8 cellular contexts compared by ENCODE assay signal in the genomic region with DNA sequence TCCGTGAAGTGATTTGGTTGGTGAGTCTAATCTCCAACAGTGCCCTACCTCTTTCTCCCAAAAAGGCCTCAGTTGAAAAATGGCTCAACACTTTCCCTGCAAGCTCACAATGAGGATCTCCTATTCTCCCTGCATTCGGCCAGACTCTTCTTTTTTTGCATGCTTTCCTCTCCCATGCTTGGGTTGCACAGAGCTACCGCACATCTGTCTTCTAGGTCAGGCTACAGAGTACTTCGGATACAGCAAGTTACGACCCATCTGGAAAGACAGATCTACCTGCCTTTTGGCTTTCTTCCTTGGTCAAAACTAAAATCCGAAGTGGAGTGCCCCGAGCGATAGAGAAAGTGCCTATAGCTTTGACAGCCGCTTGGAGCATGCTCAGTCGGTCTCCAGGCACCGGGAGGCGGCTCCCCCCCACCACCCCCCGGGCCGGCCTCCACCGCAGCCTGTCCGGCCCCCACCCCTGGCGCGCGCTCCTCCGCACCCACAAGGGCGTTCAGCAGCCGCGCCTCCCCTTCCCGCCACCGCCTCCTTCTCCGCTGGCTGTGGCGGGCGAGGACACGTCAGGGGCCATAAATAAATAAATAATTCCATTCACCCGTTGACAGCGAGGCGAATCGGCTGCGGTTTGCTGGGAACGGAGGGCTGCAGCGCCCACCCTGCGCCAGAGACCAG. TPM values are rescaled to one million over a fixed set of nuclear protein-coding genes. Genes with fewer than 3 reads are reported as not detected.
A peak's percentile ranks its signal among the peaks of the same experiment; 100 is the strongest.
DNase-seq lines count a peak whose midpoint lies in the region; ATAC-seq, FAIRE-seq and TF ChIP-seq lines count a peak whose summit lies in the region.

A gene with protein sequence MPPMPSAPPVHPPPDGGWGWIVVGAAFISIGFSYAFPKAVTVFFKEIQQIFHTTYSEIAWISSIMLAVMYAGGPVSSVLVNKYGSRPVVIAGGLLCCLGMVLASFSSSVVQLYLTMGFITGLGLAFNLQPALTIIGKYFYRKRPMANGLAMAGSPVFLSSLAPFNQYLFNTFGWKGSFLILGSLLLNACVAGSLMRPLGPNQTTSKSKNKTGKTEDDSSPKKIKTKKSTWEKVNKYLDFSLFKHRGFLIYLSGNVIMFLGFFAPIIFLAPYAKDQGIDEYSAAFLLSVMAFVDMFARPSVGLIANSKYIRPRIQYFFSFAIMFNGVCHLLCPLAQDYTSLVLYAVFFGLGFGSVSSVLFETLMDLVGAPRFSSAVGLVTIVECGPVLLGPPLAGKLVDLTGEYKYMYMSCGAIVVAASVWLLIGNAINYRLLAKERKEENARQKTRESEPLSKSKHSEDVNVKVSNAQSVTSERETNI (plus strand): TSS at position 473 of the 675 bp plus-strand sequence. CDS start 108,773 bp downstream, outside the sequence.

- H2AFZ ChIP-seq in ACC112 (ENCODE audit: low read length, unreplicated experiment) (peak within 1 kb of the TSS; percentile 78), keratinocyte (ENCODE audit: control insufficient read depth, low read length) (peak within 1 kb of the TSS; percentile 76)

- peaks cover 22% of the 10 kb centered on the region for H3K4me1 ChIP-seq in ACC112 (ENCODE audit: control insufficient read depth, insufficient read depth, low read length, unreplicated experiment)
- peaks cover 15% of the 10 kb centered on the region for H3K4me1 ChIP-seq in keratinocyte (ENCODE audit: control insufficient read depth, extremely low read depth, insufficient read depth, low read length)

- H3K79me2 ChIP-seq in ACC112 (ENCODE audit: control insufficient read depth, insufficient read depth, low read length, unreplicated experiment) (peaks cover 9% of the 10 kb centered on the region), keratinocyte (ENCODE audit: control insufficient read depth, insufficient read depth, low read length) (no peaks in the 10 kb centered on the region)

- no peaks in the 10 kb centered on the region for H3K27me3 Mint-ChIP-seq in central memory CD8-positive, alpha-beta T cell

- H3K9me1 ChIP-seq in keratinocyte (ENCODE audit: control insufficient read depth, extremely low read depth, insufficient read depth, low read length), result no peaks in the 10 kb centered on the region

- no peaks in the 10 kb centered on the region for H4K20me1 ChIP-seq in keratinocyte (ENCODE audit: control insufficient read depth, extremely low read depth, insufficient read depth, low read length)

- H3K27me3 ChIP-seq in ACC112 (ENCODE audit: insufficient read depth, low read length) (no peaks in the 10 kb centered on the region), keratinocyte (ENCODE audit: control insufficient read depth, extremely low read depth, insufficient read depth, low read length) (no peaks in the 10 kb centered on the region)

- FAIRE-seq in keratinocyte (lab: Jason Lieb, UNC), result peak; percentile 23

- dilution Hi-C loops in keratinocyte (cut with MboI; ENCODE audit: extremely low pct_ligation_motif_present, low sequenced_read_pairs), result no loop called here

- H3K36me3 Mint-ChIP-seq in central memory CD8-positive, alpha-beta T cell (ENCODE audit: insufficient read depth), result peaks cover 31% of the 10 kb centered on the region

- no peak for TF ChIP-seq CTCF in keratinocyte (optimal IDR thresholded peaks at IDR 0.05 in 1 of 3, IDR thresholded peaks at IDR 0.05 in 1 of 3, conservative IDR thresholded peaks at IDR 0.05 in 1 of 3; ENCODE audit: extremely low read depth in 1 of 3, insufficient read depth in 2 of 3, low read length in 3 of 3)

- peaks cover 54% of the 10 kb centered on the region for H3K4me1 Mint-ChIP-seq in central memory CD8-positive, alpha-beta T cell

- H3K4me3 ChIP-seq in ACC112 (ENCODE audit: low read depth, low read length) (peak within 1 kb of the TSS; percentile 80), keratinocyte (ENCODE audit: control insufficient read depth in 2 of 3, extremely low read depth in 1 of 3, insufficient read depth in 2 of 3, low read depth in 1 of 3, low read length in 3 of 3) (peak within 1 kb of the TSS; percentile 46 to 74 (median 60))

- peak within 1 kb of the TSS; percentile 99 for H3K27ac Mint-ChIP-seq in central memory CD8-positive, alpha-beta T cell (ENCODE audit: low read depth)

- peak within 1 kb of the TSS; percentile 49 for H3K9ac ChIP-seq in keratinocyte (ENCODE audit: control insufficient read depth, extremely low read depth, insufficient read depth, low read length)

- peak within 1 kb of the TSS; percentile 79 for H3K4me2 ChIP-seq in keratinocyte (ENCODE audit: control insufficient read depth, extremely low read depth, insufficient read depth, low read depth, low read length)

- no peaks in the 10 kb centered on the region for H3K9me3 Mint-ChIP-seq in central memory CD8-positive, alpha-beta T cell

- peak within 1 kb of the TSS; percentile 89 for H3K4me3 Mint-ChIP-seq in central memory CD8-positive, alpha-beta T cell

- H3K36me3 ChIP-seq in ACC112 (ENCODE audit: insufficient read depth, low read length), result no peaks in the 10 kb centered on the region
- H3K36me3 ChIP-seq in keratinocyte (ENCODE audit: control insufficient read depth in 2 of 2, extremely low read depth in 1 of 2, insufficient read depth in 2 of 2, low read length in 2 of 2), result no peaks in the 10 kb centered on the region

- peak; percentile 94 for DNase-seq in NCI-H345 (lab: John Stamatoyannopoulos, UW)
- DNase-seq in central memory CD8-positive, alpha-beta T cell (ENCODE audit: low spot score in 2 of 2), result peak; percentile 60 to 73
- no peak for DNase-seq in keratinocyte (ENCODE audit: low read depth, low spot score)
- DNase-seq in stimulated activated CD4-positive, alpha-beta T cell treated with anti-CD3 and anti-CD28 coated beads, Interleukin-12 subunit alpha, Interleukin-12 subunit beta, amount 100 ng/mL, for 48 hours (ENCODE audit: low read depth in 2 of 3, low spot score in 1 of 3), result peak; percentile 68 to 83 (median 77)

- H3K27ac ChIP-seq in ACC112 (ENCODE audit: low read depth, low read length) (peak within 1 kb of the TSS; percentile 89), keratinocyte (ENCODE audit: control insufficient read depth, insufficient read depth, low read length) (no peak within 1 kb of the TSS)

- peak; percentile 64 for ATAC-seq in GM18909 (IDR thresholded peaks at IDR 0.05; ENCODE audit: poor library complexity, unreplicated experiment)
- peak; percentile 64 for ATAC-seq in HG03159 (IDR thresholded peaks at IDR 0.05; ENCODE audit: unreplicated experiment)
- ATAC-seq in activated CD4-positive, CD25-positive, alpha-beta regulatory T cell treated with anti-CD3 and anti-CD28 coated beads, Interleukin-2, amount 50 U/mL, for 24 hours, result peak; percentile 50 to 55
- peak; percentile 44 for ATAC-seq in central memory CD8-positive, alpha-beta T cell (replicated peaks; ENCODE audit: extremely low read depth, poor library complexity, severe bottlenecking)

- H3K9me3 ChIP-seq in keratinocyte (ENCODE audit: control insufficient read depth, low read depth, low read length), result no peaks in the 10 kb centered on the region

RNA-seq across cellular contexts. Expression of the gene that starts here (rescaled TPM):
- 0.57 to 0.88 TPM (median 0.87 TPM) in 3 replicates for polyA plus RNA-seq in keratinocyte
- 0.17 TPM for polyA plus RNA-seq in keratinocyte (2011; ENCODE audit: low read depth)
- 0.25 and 0.62 TPM in 2 replicates for polyA plus RNA-seq in keratinocyte (2011; cell fraction: cytosol; rRNA removed)
- polyA plus RNA-seq in keratinocyte (2011; cell fraction: nucleus; rRNA removed), result 0.92 and 1.5 TPM in 2 replicates
- polyA plus RNA-seq in keratinocyte (2012; ENCODE audit: low replicate concordance), result 0.41 and 0.60 TPM in 2 replicates
- polyA minus RNA-seq in keratinocyte, result 0.39 to 4.3 TPM (median 2.9 TPM) in 3 replicates
- 3.6 TPM for polyA minus RNA-seq in keratinocyte (2011; cell fraction: cytosol; rRNA and poly(A)+ RNA removed)
- polyA minus RNA-seq in keratinocyte (2011; cell fraction: nucleus; rRNA and poly(A)+ RNA removed), result 3.2 and 3.4 TPM in 2 replicates
